In genomic region chr9:113628621-113629020, GRCh38 we compare ENCODE assay signal across 24 cellular contexts.
"Had no signal": no experiment of that assay in that cellular context is flagged by ENCODE, and none has a peak within 500 bp of the region (broad histone marks: within the 10 kb centered on the region; RNA-seq: fewer than 3 reads in every experiment).

No MANE protein-coding gene starts in this region.

- H3K4me3 Mint-ChIP-seq: memory B cell had no signal

- H3K4me3 ChIP-seq: coronary artery, dorsolateral prefrontal cortex, esophagus muscularis mucosa, gastrocnemius medialis, heart right ventricle, left lung, lower lobe of right lung had no signal

- ATAC-seq: gastrocnemius medialis, heart right ventricle, left cardiac atrium, left lung, left ventricle myocardium superior, lower lobe of right lung had no signal

- FAIRE-seq: colon, endothelial cell of umbilical vein, islet of Langerhans, keratinocyte had no signal

- H3K27ac Mint-ChIP-seq: memory B cell had no signal

- H3K36me3 ChIP-seq: esophagus muscularis mucosa, gastrocnemius medialis, heart right ventricle, left lung, lower lobe of right lung had no signal

- H3K27ac ChIP-seq: coronary artery, dorsolateral prefrontal cortex, epithelial cell of prostate, esophagus muscularis mucosa, gastrocnemius medialis, left lung, lower lobe of right lung had no signal

- H3K36me3 Mint-ChIP-seq: memory B cell had no signal

- H3K4me1 Mint-ChIP-seq: memory B cell had no signal

- H3K9me3 Mint-ChIP-seq: memory B cell had no signal

- H3K9me3 ChIP-seq: esophagus muscularis mucosa, gastrocnemius medialis, heart right ventricle, left lung, lower lobe of right lung had no signal

- H3K27me3 ChIP-seq: esophagus muscularis mucosa, gastrocnemius medialis, heart right ventricle, left lung had no signal

- DNase-seq: dermis blood vessel endothelial cell; effector CD4-positive, alpha-beta T cell; effector memory CD4-positive, alpha-beta T cell; erythroblast; foreskin melanocyte; gastrocnemius medialis; glutamatergic neuron; heart right ventricle; hippocampal formation; left cardiac atrium; left ventricle myocardium superior; lower lobe of right lung; mesendoderm; midbrain had no signal
